In the genomic region with DNA sequence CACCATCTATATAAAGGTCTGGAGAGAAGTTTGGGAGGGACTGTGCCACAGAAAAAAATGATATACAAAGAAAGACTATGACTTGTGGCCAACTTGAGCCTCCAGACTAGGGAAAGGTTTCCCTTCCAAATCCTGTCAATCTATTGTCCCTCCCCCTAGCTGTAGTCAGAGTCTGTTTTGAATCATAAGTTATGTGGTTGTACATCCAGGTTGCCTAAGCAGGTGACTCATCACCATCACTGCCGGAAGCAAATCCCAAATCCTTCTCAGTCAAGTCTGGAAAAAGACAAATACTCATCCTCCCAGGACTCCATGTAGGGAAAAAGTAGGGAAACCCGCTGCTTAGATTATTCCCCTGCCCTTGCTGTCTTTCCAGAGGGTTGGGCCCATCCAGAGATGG, we compare ENCODE assay signal across 14 cellular contexts.
DNase-seq lines count a peak whose midpoint lies in the region; TF ChIP-seq lines count a peak whose summit lies in the region.
"Had no signal": no experiment of that assay in that cellular context is flagged by ENCODE, and none has a peak within 500 bp of the region (broad histone marks: within the 10 kb centered on the region; RNA-seq: fewer than 3 reads in every experiment).

No MANE protein-coding gene starts in this region.

- H3K9ac ChIP-seq in SK-N-SH: no peak overlapping the region

- no peaks in the 10 kb centered on the region for H4K20me1 ChIP-seq in SK-N-SH (ENCODE audit: insufficient read depth)

- no peaks in the 10 kb centered on the region; a peak in 1 of 4 replicates for H3K4me1 ChIP-seq in SK-N-SH (ENCODE audit: control insufficient read depth in 1 of 2, insufficient read depth in 2 of 2, low read depth in 1 of 2, low read length in 1 of 2)
- H3K4me1 ChIP-seq: sigmoid colon had no signal

- TF ChIP-seq CTCF in SK-N-SH (IDR thresholded peaks at IDR 0.05) (no peak), fibroblast of mammary gland (conservative IDR thresholded peaks at IDR 0.05; ENCODE audit: control insufficient read depth, insufficient read depth, low read depth, low read length) (no peak)

- CTCF ChIA-PET in SK-N-SH (lab: Yijun Ruan, JAX): interaction anchor here (1.7 kb wide), 1 partner anchor 968 kb away, joined by 5 read pairs; no protein-coding TSS in a partner anchor

- H3K4me3 Mint-ChIP-seq in activated T-helper 2 cell treated with anti-CD3 and anti-CD28 coated beads, Interferon-gamma antibody, Interleukin-2, Interleukin-4, amounts not matched to agents 10 μg/mL and 5 μg/mL and 100 μg/mL, durations not matched to agents 14 hours and 24 hours and 36 hours (ENCODE audit: low read depth): no peak overlapping the region
- H3K4me3 Mint-ChIP-seq: activated CD8-positive, alpha-beta T cell treated with anti-CD3 and anti-CD28 coated beads, Interleukin-2, amount 10 ng/mL, durations not matched to agents 7 days and 5 days; activated naive CD8-positive, alpha-beta T cell; T-helper 1 cell treated with Interleukin-12 subunit alpha and Interleukin-12 subunit beta and Interleukin-4 antibody, amounts not matched to agents 30 μg/mL and 1 μg/mL, for 36 hours had no signal

- 52% methylated on average over 2 of the region's 2 CpGs for WGBS in SK-N-SH (ENCODE audit: low lambda C conversion rate)

- TF ChIP-seq RAD21 in SK-N-SH (IDR thresholded peaks at IDR 0.05; ENCODE audit: low read length): no peak

- H3K9me3 Mint-ChIP-seq in activated T-helper 2 cell treated with anti-CD3 and anti-CD28 coated beads, Interferon-gamma antibody, Interleukin-2, Interleukin-4, amounts not matched to agents 10 μg/mL and 5 μg/mL and 100 μg/mL, durations not matched to agents 14 hours and 24 hours and 36 hours: no peaks in the 10 kb centered on the region
- H3K9me3 Mint-ChIP-seq: T-helper 1 cell treated with Interleukin-12 subunit alpha and Interleukin-12 subunit beta and Interleukin-4 antibody, amounts not matched to agents 30 μg/mL and 1 μg/mL, for 36 hours had no signal

- H3K27ac ChIP-seq in SK-N-SH (ENCODE audit: low read depth in 2 of 2, low read length in 1 of 2): no peak overlapping the region
- H3K27ac ChIP-seq: sigmoid colon, thoracic aorta had no signal

- no peak for TF ChIP-seq EP300 in SK-N-SH (IDR thresholded peaks at IDR 0.05; ENCODE audit: borderline replicate concordance in 1 of 2, low read depth in 1 of 2, low read length in 1 of 2)

- intact Hi-C loops in posterior vena cava (cut with DNase I): no loop called here
- intact Hi-C loops in activated T-helper 2 cell treated with anti-CD3 and anti-CD28 coated beads, Interferon-gamma antibody, Interleukin-2, Interleukin-4, amounts not matched to agents 10 μg/mL and 5 μg/mL and 100 μg/mL, durations not matched to agents 14 hours and 24 hours and 36 hours (cut with micrococcal nuclease): no loop called here

- H3K9me2 ChIP-seq in SK-N-SH: no peaks in the 10 kb centered on the region

- H3K36me3 ChIP-seq in SK-N-SH (replicated peaks in 1 of 2; ENCODE audit: control insufficient read depth in 1 of 2, insufficient read depth in 2 of 2, low read length in 1 of 2): no peaks in the 10 kb centered on the region
- H3K36me3 ChIP-seq: sigmoid colon, thoracic aorta had no signal

- no peaks in the 10 kb centered on the region for H3K79me2 ChIP-seq in SK-N-SH (ENCODE audit: insufficient read depth)

- no peaks in the 10 kb centered on the region for H3K27me3 ChIP-seq in SK-N-SH (ENCODE audit: insufficient read depth)
- H3K27me3 ChIP-seq: sigmoid colon had no signal

- no peaks in the 10 kb centered on the region for H3K36me3 Mint-ChIP-seq in activated T-helper 2 cell treated with anti-CD3 and anti-CD28 coated beads, Interferon-gamma antibody, Interleukin-2, Interleukin-4, amounts not matched to agents 10 μg/mL and 5 μg/mL and 100 μg/mL, durations not matched to agents 14 hours and 24 hours and 36 hours (ENCODE audit: low read depth)
- H3K36me3 Mint-ChIP-seq: activated naive CD8-positive, alpha-beta T cell had no signal

- POLR2A ChIA-PET in SK-N-SH (lab: Yijun Ruan, JAX): no interaction called here

- no peak overlapping the region for H2AFZ ChIP-seq in SK-N-SH (ENCODE audit: low read depth)

- H3K4me1 Mint-ChIP-seq in activated T-helper 2 cell treated with anti-CD3 and anti-CD28 coated beads, Interferon-gamma antibody, Interleukin-2, Interleukin-4, amounts not matched to agents 10 μg/mL and 5 μg/mL and 100 μg/mL, durations not matched to agents 14 hours and 24 hours and 36 hours (ENCODE audit: low read depth): peaks cover 3% of the 10 kb centered on the region

- H3K4me3 ChIP-seq in SK-N-SH (ENCODE audit: low read depth in 2 of 2, low read length in 1 of 2) (no peak overlapping the region), fibroblast of mammary gland (ENCODE audit: control insufficient read depth, low read depth, low read length) (no peak overlapping the region)
- H3K4me3 ChIP-seq: sigmoid colon, thoracic aorta had no signal

- no peak overlapping the region for H3K4me2 ChIP-seq in SK-N-SH

- DNase-seq in NCI-H446 treated with DMSO at 0.1 percent for 48 hours (lab: John Stamatoyannopoulos, UW): peak; percentile 6
- no peak for DNase-seq in NCI-H446 (lab: John Stamatoyannopoulos, UW)
- no peak for DNase-seq in SK-N-SH
- DNase-seq in fibroblast of mammary gland (ENCODE audit: low read depth): peak; percentile 93
- peak; percentile 60 for DNase-seq in stromal cell of bone marrow (ENCODE audit: low read depth)
- no peak for DNase-seq in posterior vena cava (ENCODE audit: low spot score)
- no peak for DNase-seq in NCI-H146 treated with DMSO at 0.1 percent for 48 hours (lab: John Stamatoyannopoulos, UW; ENCODE audit: unreplicated experiment)
- no peak for DNase-seq in activated T-helper 2 cell treated with anti-CD3 and anti-CD28 coated beads, Interferon-gamma antibody, Interleukin-2, Interleukin-4, amounts not matched to agents 10 μg/mL and 5 μg/mL and 100 μg/mL, durations not matched to agents 14 hours and 24 hours and 36 hours (ENCODE audit: low spot score)
- DNase-seq: activated CD8-positive, alpha-beta T cell treated with anti-CD3 and anti-CD28 coated beads, Interleukin-2, amount 10 ng/mL, durations not matched to agents 7 days and 5 days; NCI-H1436 treated with DMSO at 0.1 percent for 48 hours; sigmoid colon had no signal

- no peaks in the 10 kb centered on the region for H3F3A ChIP-seq in SK-N-SH (replicated peaks; ENCODE audit: insufficient read depth)

- no peaks in the 10 kb centered on the region for H3K27me3 Mint-ChIP-seq in activated T-helper 2 cell treated with anti-CD3 and anti-CD28 coated beads, Interferon-gamma antibody, Interleukin-2, Interleukin-4, amounts not matched to agents 10 μg/mL and 5 μg/mL and 100 μg/mL, durations not matched to agents 14 hours and 24 hours and 36 hours (ENCODE audit: low read depth)

- H3K9me3 ChIP-seq in SK-N-SH: no peaks in the 10 kb centered on the region
- H3K9me3 ChIP-seq: sigmoid colon, thoracic aorta had no signal

- no peak overlapping the region for H3K27ac Mint-ChIP-seq in activated T-helper 2 cell treated with anti-CD3 and anti-CD28 coated beads, Interferon-gamma antibody, Interleukin-2, Interleukin-4, amounts not matched to agents 10 μg/mL and 5 μg/mL and 100 μg/mL, durations not matched to agents 14 hours and 24 hours and 36 hours
- H3K27ac Mint-ChIP-seq: activated CD8-positive, alpha-beta T cell treated with anti-CD3 and anti-CD28 coated beads, Interleukin-2, amount 10 ng/mL, durations not matched to agents 7 days and 5 days; activated naive CD8-positive, alpha-beta T cell; T-helper 1 cell treated with Interleukin-12 subunit alpha and Interleukin-12 subunit beta and Interleukin-4 antibody, amounts not matched to agents 30 μg/mL and 1 μg/mL, for 36 hours had no signal

TF ChIP-seq in SK-N-SH, 30 proteins besides CTCF, POLR2A, EP300 and RAD21 (continues in another document):
- TF ChIP-seq NRF1 (IDR thresholded peaks at IDR 0.05; ENCODE audit: low read depth, low read length) (no peak), SMC3 (IDR thresholded peaks at IDR 0.05; ENCODE audit: low read depth, low read length) (no peak), TCF12 (IDR thresholded peaks at IDR 0.05) (peak; percentile 70), TEAD4 (IDR thresholded peaks at IDR 0.05; ENCODE audit: borderline replicate concordance, insufficient read depth) (no peak), ELF1 (IDR thresholded peaks at IDR 0.05) (no peak), JUND (IDR thresholded peaks at IDR 0.05) (no peak), TAF1 (IDR thresholded peaks at IDR 0.05; ENCODE audit: borderline replicate concordance, low read depth, low read length) (no peak)
- TF ChIP-seq, protein P1, sequence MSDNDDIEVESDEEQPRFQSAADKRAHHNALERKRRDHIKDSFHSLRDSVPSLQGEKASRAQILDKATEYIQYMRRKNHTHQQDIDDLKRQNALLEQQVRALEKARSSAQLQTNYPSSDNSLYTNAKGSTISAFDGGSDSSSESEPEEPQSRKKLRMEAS (IDR thresholded peaks at IDR 0.05; ENCODE audit: low read depth): no peak
- TF ChIP-seq, protein P2, sequence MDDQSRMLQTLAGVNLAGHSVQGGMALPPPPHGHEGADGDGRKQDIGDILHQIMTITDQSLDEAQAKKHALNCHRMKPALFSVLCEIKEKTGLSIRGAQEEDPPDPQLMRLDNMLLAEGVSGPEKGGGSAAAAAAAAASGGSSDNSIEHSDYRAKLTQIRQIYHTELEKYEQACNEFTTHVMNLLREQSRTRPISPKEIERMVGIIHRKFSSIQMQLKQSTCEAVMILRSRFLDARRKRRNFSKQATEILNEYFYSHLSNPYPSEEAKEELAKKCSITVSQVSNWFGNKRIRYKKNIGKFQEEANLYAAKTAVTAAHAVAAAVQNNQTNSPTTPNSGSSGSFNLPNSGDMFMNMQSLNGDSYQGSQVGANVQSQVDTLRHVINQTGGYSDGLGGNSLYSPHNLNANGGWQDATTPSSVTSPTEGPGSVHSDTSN (IDR thresholded peaks at IDR 0.05): peak; percentile 71
- TF ChIP-seq, protein P3, sequence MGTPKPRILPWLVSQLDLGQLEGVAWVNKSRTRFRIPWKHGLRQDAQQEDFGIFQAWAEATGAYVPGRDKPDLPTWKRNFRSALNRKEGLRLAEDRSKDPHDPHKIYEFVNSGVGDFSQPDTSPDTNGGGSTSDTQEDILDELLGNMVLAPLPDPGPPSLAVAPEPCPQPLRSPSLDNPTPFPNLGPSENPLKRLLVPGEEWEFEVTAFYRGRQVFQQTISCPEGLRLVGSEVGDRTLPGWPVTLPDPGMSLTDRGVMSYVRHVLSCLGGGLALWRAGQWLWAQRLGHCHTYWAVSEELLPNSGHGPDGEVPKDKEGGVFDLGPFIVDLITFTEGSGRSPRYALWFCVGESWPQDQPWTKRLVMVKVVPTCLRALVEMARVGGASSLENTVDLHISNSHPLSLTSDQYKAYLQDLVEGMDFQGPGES (IDR thresholded peaks at IDR 0.05; ENCODE audit: low read depth, low read length): no peak
- TF ChIP-seq, protein P4, sequence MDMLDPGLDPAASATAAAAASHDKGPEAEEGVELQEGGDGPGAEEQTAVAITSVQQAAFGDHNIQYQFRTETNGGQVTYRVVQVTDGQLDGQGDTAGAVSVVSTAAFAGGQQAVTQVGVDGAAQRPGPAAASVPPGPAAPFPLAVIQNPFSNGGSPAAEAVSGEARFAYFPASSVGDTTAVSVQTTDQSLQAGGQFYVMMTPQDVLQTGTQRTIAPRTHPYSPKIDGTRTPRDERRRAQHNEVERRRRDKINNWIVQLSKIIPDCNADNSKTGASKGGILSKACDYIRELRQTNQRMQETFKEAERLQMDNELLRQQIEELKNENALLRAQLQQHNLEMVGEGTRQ (IDR thresholded peaks at IDR 0.05; ENCODE audit: borderline replicate concordance, low read depth, low read length): no peak

Comparison
In these comparisons a context has a peak if more than half of its experiments do, and no peak if none do; other contexts are left out.
1. DNase-seq: peak in NCI-H446 treated with DMSO at 0.1 percent for 48 hours (single experiment), fibroblast of mammary gland (single experiment) and stromal cell of bone marrow (single experiment); none in NCI-H446 (0 of 2), SK-N-SH (single experiment), posterior vena cava (single experiment), NCI-H146 treated with DMSO at 0.1 percent for 48 hours (single experiment) and activated T-helper 2 cell treated with anti-CD3 and anti-CD28 coated beads, Interferon-gamma antibody, Interleukin-2, Interleukin-4, amounts not matched to agents 10 μg/mL and 5 μg/mL and 100 μg/mL, durations not matched to agents 14 hours and 24 hours and 36 hours (single experiment).